Comparison of ENCODE assay signal across 8 cellular contexts in genomic region chr16:21361612-21362227, GRCh38.
DNase-seq lines count a peak whose midpoint lies in the region; TF ChIP-seq lines count a peak whose summit lies in the region.
"Not testable (repeated sequence)": the region's sequence is repeated elsewhere in the genome, so short reads cannot be mapped to it uniquely, and the experiment has no call there.

No MANE protein-coding gene starts in this region.

- H3K4me1 ChIP-seq in DOHH2 (ENCODE audit: control insufficient read depth, low read length) = peaks cover 84% of the 10 kb centered on the region
- H3K4me1 ChIP-seq in adipocyte (ENCODE audit: control insufficient read depth, insufficient read depth, low read length) = not testable (repeated sequence)

- H3K9ac ChIP-seq in adipocyte (ENCODE audit: low read length) = not testable (repeated sequence)

- H3K4me2 ChIP-seq in DOHH2 (ENCODE audit: low read length) = peak overlapping the region; percentile 84

- peak overlapping the region; percentile 48 for H3K4me3 ChIP-seq in DOHH2 (ENCODE audit: low read length)
- H3K4me3 ChIP-seq in H7 (ENCODE audit: insufficient read depth, low read depth, low read length); adipocyte (ENCODE audit: low read length); fibroblast of villous mesenchyme (ENCODE audit: low read depth, low read length): not testable (repeated sequence)

- H3K27me3 ChIP-seq in DOHH2 (ENCODE audit: control insufficient read depth, low read length); H7 (ENCODE audit: control insufficient read depth, insufficient read depth, low read length); adipocyte (replicated peaks; ENCODE audit: control insufficient read depth, insufficient read depth, low read length): not testable (repeated sequence)

- DNase-seq in A172 (ENCODE audit: low spot score) (peak; percentile 54), H7 (peak; percentile 14), NCI-H82 treated with DMSO at 0.1 percent for 48 hours (lab: John Stamatoyannopoulos, UW; ENCODE audit: unreplicated experiment) (peak; percentile 47), adipocyte (ENCODE audit: low read depth) (peak; percentile 16), fibroblast of villous mesenchyme (ENCODE audit: low read depth) (peak; percentile 12), iris pigment epithelial cell (ENCODE audit: low read depth) (peak; percentile 17), renal cortical epithelial cell (ENCODE audit: low read depth) (peak; percentile 25)

- not testable (repeated sequence) for H3K79me2 ChIP-seq in DOHH2 (ENCODE audit: control insufficient read depth, low read length)

- H3K9me3 ChIP-seq in DOHH2 (ENCODE audit: control insufficient read depth, insufficient read depth, low read length); adipocyte (ENCODE audit: control insufficient read depth, low read length): not testable (repeated sequence)

- H4K20me1 ChIP-seq in DOHH2 (ENCODE audit: control insufficient read depth, insufficient read depth, low read depth, low read length) = not testable (repeated sequence)

- peaks cover 13% of the 10 kb centered on the region for H3F3A ChIP-seq in DOHH2 (ENCODE audit: control insufficient read depth, insufficient read depth)

- not testable (repeated sequence) for TF ChIP-seq CTCF in DOHH2 (IDR thresholded peaks at IDR 0.05; ENCODE audit: low read depth, low read length, poor library complexity, severe bottlenecking); fibroblast of villous mesenchyme (IDR thresholded peaks at IDR 0.05; ENCODE audit: insufficient read depth, low read depth, low read length)

- peak overlapping the region; percentile 95 for H3K27ac ChIP-seq in DOHH2 (ENCODE audit: low read depth, low read length)

- H3K36me3 ChIP-seq in DOHH2 (ENCODE audit: control insufficient read depth, low read length); H7 (replicated peaks; ENCODE audit: control insufficient read depth, insufficient read depth, low read length); adipocyte (ENCODE audit: control insufficient read depth, insufficient read depth, low read length, severe bottlenecking): not testable (repeated sequence)

- H3K9me2 ChIP-seq in DOHH2 (replicated peaks; ENCODE audit: control insufficient read depth, low read length) = not testable (repeated sequence)
